Comparison of ENCODE assay signal across 8 cellular contexts in genomic region chr6:121436966-121437756, GRCh38. TPM values are rescaled to one million over a fixed set of nuclear protein-coding genes. Genes with fewer than 3 reads are reported as not detected.
DNase-seq lines count a peak whose midpoint lies in the region; ATAC-seq and TF ChIP-seq lines count a peak whose summit lies in the region.

No MANE protein-coding gene starts in this region.

- no peak for ATAC-seq in HG03520 (IDR thresholded peaks at IDR 0.05; ENCODE audit: unreplicated experiment)
- ATAC-seq in GM18867 (IDR thresholded peaks at IDR 0.05; ENCODE audit: unreplicated experiment), result no peak

- no peaks in the 10 kb centered on the region for H3K9me3 Mint-ChIP-seq in nephron progenitor cell

- peaks cover 54% of the 10 kb centered on the region for H3K4me1 Mint-ChIP-seq in nephron progenitor cell

- H3K4me3 Mint-ChIP-seq in nephron progenitor cell, result peak overlapping the region; percentile 98

- no peak for TF ChIP-seq CTCF in fibroblast of villous mesenchyme (IDR thresholded peaks at IDR 0.05; ENCODE audit: insufficient read depth, low read depth, low read length)
- no peak for TF ChIP-seq CTCF in nephron progenitor cell (IDR thresholded peaks at IDR 0.05)

- peak overlapping the region; percentile 99 for H3K27ac Mint-ChIP-seq in nephron progenitor cell

- H3K27me3 Mint-ChIP-seq in nephron progenitor cell (ENCODE audit: low read depth, poor library complexity), result no peaks in the 10 kb centered on the region

- H3K36me3 Mint-ChIP-seq in nephron progenitor cell (ENCODE audit: low read depth), result peaks cover 16% of the 10 kb centered on the region

- peak overlapping the region; percentile 74 for H3K4me3 ChIP-seq in fibroblast of villous mesenchyme (ENCODE audit: low read depth, low read length)

- DNase-seq in NCI-H82 (lab: John Stamatoyannopoulos, UW) (peak; percentile 42), NCI-H82 treated with DMSO at 0.1 percent for 48 hours (lab: John Stamatoyannopoulos, UW; ENCODE audit: unreplicated experiment) (no peak), fibroblast of villous mesenchyme (ENCODE audit: low read depth) (peak; percentile 36), nephron progenitor cell (peak; percentile 64), NCI-H446 treated with DMSO at 0.1 percent for 48 hours (lab: John Stamatoyannopoulos, UW) (no peak)
- DNase-seq in activated T-cell treated with anti-CD3 and anti-CD28 coated beads, Interleukin-2, amount 50 U/mL, for 48 hours, result peak; percentile 37 to 38

RNA-seq across cellular contexts. Expression of gene GJA1, which starts 1.7 kb away (rescaled TPM):
- 512 and 834 TPM in 2 replicates for total RNA-seq in fibroblast of villous mesenchyme

Comparison
In these comparisons a context has a peak if more than half of its experiments do, and no peak if none do; other contexts are left out.
1. DNase-seq: peak in NCI-H82 (single experiment), activated T-cell treated with anti-CD3 and anti-CD28 coated beads, Interleukin-2, amount 50 U/mL, for 48 hours (2 of 2), fibroblast of villous mesenchyme (single experiment) and nephron progenitor cell (single experiment); none in NCI-H82 treated with DMSO at 0.1 percent for 48 hours (single experiment) and NCI-H446 treated with DMSO at 0.1 percent for 48 hours (single experiment).